In the genomic region with DNA sequence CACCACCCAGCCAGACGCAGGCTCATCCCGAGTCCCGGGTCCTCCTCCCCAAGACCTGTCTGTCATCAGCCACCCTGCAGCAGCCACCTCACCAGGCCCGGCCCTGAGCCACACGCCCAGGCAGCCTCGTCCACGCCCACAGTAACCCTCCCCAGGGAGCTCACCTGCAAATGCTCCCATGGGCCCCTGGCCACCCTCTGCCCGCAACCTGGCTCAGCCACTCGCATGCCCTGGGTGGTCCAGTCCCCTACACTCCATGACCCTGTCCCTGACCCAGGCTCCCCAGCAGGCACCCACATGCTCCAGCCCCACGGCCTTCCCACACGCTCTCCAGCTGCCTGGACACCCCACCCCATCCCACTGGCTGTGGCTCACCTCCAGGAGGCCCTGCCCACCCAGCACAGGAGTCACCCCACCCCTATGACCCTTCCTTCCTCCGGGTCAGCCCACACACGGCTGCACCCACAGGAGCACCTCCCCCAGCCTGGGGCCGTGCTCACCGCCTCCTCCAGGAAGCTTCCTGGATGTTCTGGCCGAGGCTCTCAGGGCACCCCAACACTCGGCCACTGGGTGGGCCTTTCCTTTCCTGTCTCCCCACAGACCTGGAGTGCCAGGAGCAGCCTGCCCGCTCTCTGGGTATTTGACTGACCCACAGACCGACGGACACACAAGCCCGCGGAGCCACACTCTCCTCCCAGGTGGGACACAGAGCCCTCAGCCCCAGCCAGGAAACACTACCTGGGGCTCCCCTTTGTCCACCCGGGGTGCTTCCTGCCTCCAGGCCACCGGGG, we compare ENCODE assay signal across 10 cellular contexts. TPM values are rescaled to one million over a fixed set of nuclear protein-coding genes. Genes with fewer than 3 reads are reported as not detected.
DNase-seq lines count a peak whose midpoint lies in the region; ATAC-seq lines count a peak whose summit lies in the region.
"Had no signal": no experiment of that assay in that cellular context is flagged by ENCODE, and none has a peak within 500 bp of the region (broad histone marks: within the 10 kb centered on the region; RNA-seq: fewer than 3 reads in every experiment).

No MANE protein-coding gene starts in this region.

- no peak for DNase-seq in central memory CD8-positive, alpha-beta T cell (ENCODE audit: low spot score in 2 of 2)
- DNase-seq in naive thymus-derived CD4-positive, alpha-beta T cell: no peak
- DNase-seq in LoVo (ENCODE audit: low spot score) (no peak), OCI-M1 (lab: John Stamatoyannopoulos, UW) (no peak), T-helper 9 cell (no peak), NCI-H146 (lab: John Stamatoyannopoulos, UW) (no peak)
- DNase-seq: effector CD4-positive, alpha-beta T cell; SW 1271 had no signal

- H3K27ac ChIP-seq in BLaER1: peak overlapping the region; percentile 51; the same call in 1 of the 2 replicates
- 0 out of 2 replicates have a peak overlapping the region, but pooled peaks have one; percentile 64 for H3K27ac ChIP-seq in HUES64 (ENCODE audit: low read depth, low read length)
- H3K27ac ChIP-seq in naive thymus-derived CD4-positive, alpha-beta T cell (ENCODE audit: low read depth, low read length): peak overlapping the region; percentile 11

- H3K4me3 Mint-ChIP-seq in central memory CD8-positive, alpha-beta T cell: peak overlapping the region; percentile 96
- H3K4me3 Mint-ChIP-seq in naive thymus-derived CD4-positive, alpha-beta T cell: peak overlapping the region in 9 of 10 donors; percentile 13 to 97 (median 42)

- H3K9ac ChIP-seq in BLaER1 (peak overlapping the region; percentile 99; the same call in 1 of the 2 replicates), HUES64 (ENCODE audit: low read depth, low read length) (no peak overlapping the region; the same call in 1 of the 2 replicates)

- H3K36me3 ChIP-seq in BLaER1 (peaks cover 66% of the 10 kb centered on the region), HUES64 (ENCODE audit: insufficient read depth, low read length) (peaks cover 26% of the 10 kb centered on the region)
- peaks cover 0 to 36% (median 0%) of the 10 kb centered on the region in 3 experiments for H3K36me3 ChIP-seq in naive thymus-derived CD4-positive, alpha-beta T cell (ENCODE audit: control insufficient read depth in 2 of 3, insufficient read depth in 3 of 3, low read length in 3 of 3)

- intact Hi-C loops in naive thymus-derived CD4-positive, alpha-beta T cell (cut with micrococcal nuclease): no loop called here

- H3K27ac Mint-ChIP-seq in central memory CD8-positive, alpha-beta T cell (ENCODE audit: low read depth): peak overlapping the region; percentile 29
- H3K27ac Mint-ChIP-seq in naive thymus-derived CD4-positive, alpha-beta T cell: peak overlapping the region in 8 of 9 donors; percentile 15 to 78 (median 54)

- POLR2A ChIA-PET in naive thymus-derived CD4-positive, alpha-beta T cell (lab: Charles Lee): interaction anchor here (0.8 to 18.2 kb wide), 6 partner anchors 8 to 79 kb away, joined by 3 to 495 read pairs (median 6); a partner anchor contains a TSS

- H3K4me2 ChIP-seq in BLaER1: peak overlapping the region; percentile 99

- WGBS in HUES64: 85% methylated on average over 24 of the region's 24 CpGs

- peaks cover 30% of the 10 kb centered on the region for H3K36me3 Mint-ChIP-seq in central memory CD8-positive, alpha-beta T cell (ENCODE audit: insufficient read depth)
- peaks cover 0 to 6% (median 0%) of the 10 kb centered on the region in 5 donors for H3K36me3 Mint-ChIP-seq in naive thymus-derived CD4-positive, alpha-beta T cell

- H3K27me3 Mint-ChIP-seq in central memory CD8-positive, alpha-beta T cell: no peaks in the 10 kb centered on the region
- peaks cover 0 to 5% (median 0%) of the 10 kb centered on the region in 5 donors for H3K27me3 Mint-ChIP-seq in naive thymus-derived CD4-positive, alpha-beta T cell

- ATAC-seq in central memory CD8-positive, alpha-beta T cell (replicated peaks; ENCODE audit: extremely low read depth, poor library complexity, severe bottlenecking): no peak
- no peak for ATAC-seq in naive thymus-derived CD4-positive, alpha-beta T cell

- peaks cover 39% of the 10 kb centered on the region for H3K4me1 Mint-ChIP-seq in central memory CD8-positive, alpha-beta T cell
- H3K4me1 Mint-ChIP-seq in naive thymus-derived CD4-positive, alpha-beta T cell: peaks cover 9 to 50% (median 29%) of the 10 kb centered on the region in 7 donors

- CTCF ChIA-PET in naive thymus-derived CD4-positive, alpha-beta T cell (lab: Charles Lee): no interaction called here

- H3K4me3 ChIP-seq in BLaER1 (no peak overlapping the region), HUES64 (ENCODE audit: low read length) (no peak overlapping the region)
- no peak overlapping the region for H3K4me3 ChIP-seq in naive thymus-derived CD4-positive, alpha-beta T cell (ENCODE audit: low read length)

- peaks cover 86% of the 10 kb centered on the region for H4K20me1 ChIP-seq in BLaER1

- H3K9me3 ChIP-seq in BLaER1: no peaks in the 10 kb centered on the region
- no peaks in the 10 kb centered on the region for H3K9me3 ChIP-seq in HUES64 (ENCODE audit: insufficient read depth, low read depth, low read length)
- no peaks in the 10 kb centered on the region for H3K9me3 ChIP-seq in naive thymus-derived CD4-positive, alpha-beta T cell (ENCODE audit: control insufficient read depth in 2 of 3, low read length in 3 of 3)

- no peaks in the 10 kb centered on the region for H3K27me3 ChIP-seq in BLaER1
- H3K27me3 ChIP-seq in HUES64 (ENCODE audit: insufficient read depth, low read length): no peaks in the 10 kb centered on the region
- H3K27me3 ChIP-seq in naive thymus-derived CD4-positive, alpha-beta T cell (ENCODE audit: control insufficient read depth in 2 of 2, insufficient read depth in 2 of 2, low read length in 2 of 2): no peaks in the 10 kb centered on the region

- no peaks in the 10 kb centered on the region for H3K9me3 Mint-ChIP-seq in central memory CD8-positive, alpha-beta T cell
- H3K9me3 Mint-ChIP-seq in naive thymus-derived CD4-positive, alpha-beta T cell: peaks cover 0 to 9% (median 0%) of the 10 kb centered on the region in 11 donors

- peaks cover 45% of the 10 kb centered on the region for H3K4me1 ChIP-seq in BLaER1
- peaks cover 14% of the 10 kb centered on the region; the same call in 1 of the 2 replicates for H3K4me1 ChIP-seq in HUES64 (ENCODE audit: insufficient read depth, low read length)
- peaks cover 26 to 46% of the 10 kb centered on the region in 2 donors for H3K4me1 ChIP-seq in naive thymus-derived CD4-positive, alpha-beta T cell (ENCODE audit: control insufficient read depth in 2 of 2, insufficient read depth in 2 of 2, low read length in 2 of 2)

RNA-seq across cellular contexts. Expression of a gene that starts 3.6 kb away (rescaled TPM):
- 77.5 TPM for polyA plus RNA-seq in HUES64 (2013, experiment 1 of 2)
- polyA plus RNA-seq in HUES64 (2013, experiment 2 of 2): 85.2 TPM
- total RNA-seq in naive thymus-derived CD4-positive, alpha-beta T cell: 100 to 1,000 TPM; 189 to 347 (median 311) TPM
- 10 to 100 TPM; 40.7 to 86.1 TPM for polyA plus RNA-seq in naive thymus-derived CD4-positive, alpha-beta T cell

RNA-seq across cellular contexts. Expression of a gene that starts 4.0 kb away (rescaled TPM):
- under 0.01 TPM for polyA plus RNA-seq in HUES64 (2013, experiment 1 of 2)
- polyA plus RNA-seq in HUES64 (2013, experiment 2 of 2): under 0.01 TPM
- not detected for total RNA-seq in naive thymus-derived CD4-positive, alpha-beta T cell
- polyA plus RNA-seq in naive thymus-derived CD4-positive, alpha-beta T cell: not detected

RNA-seq across cellular contexts. Expression of a gene that starts 9.1 kb away (rescaled TPM):
- polyA plus RNA-seq in HUES64 (2013, experiment 1 of 2): 281 TPM
- polyA plus RNA-seq in HUES64 (2013, experiment 2 of 2): 262 TPM
- 100 to 1,000 TPM; 234 to 440 (median 240) TPM for total RNA-seq in naive thymus-derived CD4-positive, alpha-beta T cell
- 100 to 1,000 TPM; 401 to 704 TPM for polyA plus RNA-seq in naive thymus-derived CD4-positive, alpha-beta T cell

RNA-seq across cellular contexts. Expression of a gene that starts 17.1 kb away (rescaled TPM):
- polyA plus RNA-seq in HUES64 (2013, experiment 1 of 2): not detected
- 0.19 TPM for polyA plus RNA-seq in HUES64 (2013, experiment 2 of 2)
- total RNA-seq in naive thymus-derived CD4-positive, alpha-beta T cell: under 1 TPM in 3 of 5 experiments, not detected in 2; 0.10 to 0.56 (median 0.19) TPM
- polyA plus RNA-seq in naive thymus-derived CD4-positive, alpha-beta T cell: not detected

RNA-seq across cellular contexts. Expression of a gene that starts 22.6 kb away (rescaled TPM):
- 5.0 TPM for polyA plus RNA-seq in HUES64 (2013, experiment 1 of 2)
- 7.0 TPM for polyA plus RNA-seq in HUES64 (2013, experiment 2 of 2)
- 100 to 1,000 TPM in 4 of 5 experiments, 10 to 100 TPM in 1; 57.8 to 323 (median 155) TPM for total RNA-seq in naive thymus-derived CD4-positive, alpha-beta T cell
- 10 to 100 TPM in 1 of 2 donors, 1 to 10 TPM in 1; 6.6 to 25.5 TPM for polyA plus RNA-seq in naive thymus-derived CD4-positive, alpha-beta T cell

Comparison
In these comparisons a context has a peak if more than half of its experiments do, and no peak if none do; other contexts are left out.
1. H3K27ac ChIP-seq: peak in every context shown above with its lines; median percentile 64 in HUES64; 51 in BLaER1; 11 in naive thymus-derived CD4-positive, alpha-beta T cell.